ENCODE assay signal across 10 cellular contexts in the genomic region with DNA sequence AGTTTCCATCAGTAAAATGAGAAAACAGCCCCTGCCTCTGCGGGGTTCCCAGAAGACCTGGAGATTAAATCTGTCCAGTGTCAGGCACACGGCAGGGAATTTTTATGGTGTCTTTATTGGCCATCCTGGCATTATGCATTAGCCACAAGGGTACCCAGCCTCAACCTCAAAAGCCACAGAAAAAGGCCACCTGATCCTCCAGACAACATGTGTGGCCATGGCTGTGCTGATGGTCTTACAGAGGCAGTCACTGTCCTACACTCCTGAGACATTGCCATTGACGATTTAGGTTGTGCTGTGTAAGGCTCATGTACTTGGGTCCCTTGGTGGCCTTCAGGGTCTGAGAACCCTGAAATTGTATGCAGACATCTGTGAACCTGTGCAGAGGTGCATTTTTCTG.
A peak's percentile ranks its signal among the peaks of the same experiment; 100 is the strongest.
DNase-seq lines count a peak whose midpoint lies in the region; ATAC-seq lines count a peak whose summit lies in the region.
"Had no signal": no experiment of that assay in that cellular context is flagged by ENCODE, and none has a peak within 500 bp of the region (broad histone marks: within the 10 kb centered on the region; RNA-seq: fewer than 3 reads in every experiment).

No MANE protein-coding gene starts in this region.

- H2BK5ac ChIP-seq in mesenchymal stem cell (ENCODE audit: low read depth, low read length, poor library complexity, severe bottlenecking) = no peak overlapping the region

- H3K9me3 Mint-ChIP-seq in IgD-negative memory B cell = no peaks in the 10 kb centered on the region
- no peaks in the 10 kb centered on the region for H3K9me3 Mint-ChIP-seq in activated T-helper 17 cell treated with anti-CD3 and anti-CD28 coated beads, Interleukin-2, amount 50 U/mL, for 72 hours

- H2AFZ ChIP-seq in ACC112 (ENCODE audit: low read length, unreplicated experiment) (no peak overlapping the region), mesenchymal stem cell (ENCODE audit: low read depth, low read length) (no peak overlapping the region)

- H3K4me1 ChIP-seq in ACC112 (ENCODE audit: control insufficient read depth, insufficient read depth, low read length, unreplicated experiment) (peaks cover 53% of the 10 kb centered on the region), mesenchymal stem cell (ENCODE audit: control insufficient read depth, insufficient read depth, low read depth, low read length) (peaks cover 69% of the 10 kb centered on the region)

- no peaks in the 10 kb centered on the region for H3K27me3 ChIP-seq in ACC112 (ENCODE audit: insufficient read depth, low read length)
- no peaks in the 10 kb centered on the region for H3K27me3 ChIP-seq in mesenchymal stem cell (ENCODE audit: control insufficient read depth in 1 of 2, insufficient read depth in 1 of 2, low read length in 2 of 2)
- H3K27me3 ChIP-seq: gastrocnemius medialis, thyroid gland had no signal

- H2AK5ac ChIP-seq in mesenchymal stem cell (ENCODE audit: low read length, severe bottlenecking) = peak overlapping the region; percentile 87

- H3K4me3 ChIP-seq in ACC112 (ENCODE audit: low read depth, low read length) (no peak overlapping the region), mesenchymal stem cell (ENCODE audit: insufficient read depth in 1 of 2, low read depth in 1 of 2, low read length in 2 of 2) (no peak overlapping the region)
- H3K4me3 ChIP-seq: gastrocnemius medialis, thyroid gland had no signal

- H4K8ac ChIP-seq in mesenchymal stem cell (ENCODE audit: low read length) = peak overlapping the region; percentile 27

- H3K9me3 ChIP-seq in mesenchymal stem cell (ENCODE audit: control insufficient read depth, low read length) = no peaks in the 10 kb centered on the region
- H3K9me3 ChIP-seq: gastrocnemius medialis, thyroid gland had no signal

- no peak overlapping the region for H3K23ac ChIP-seq in mesenchymal stem cell (ENCODE audit: low read length in 2 of 2)

- no peak for DNase-seq in mesenchymal stem cell
- no peak for DNase-seq in stimulated activated CD4-positive, alpha-beta T cell treated with anti-CD3 and anti-CD28 coated beads, Interleukin-15, amount 100 ng/mL, for 24 hours

- peak overlapping the region; percentile 57 for H4K91ac ChIP-seq in mesenchymal stem cell (ENCODE audit: low read length)

- peaks cover 25 to 34% (median 29%) of the 10 kb centered on the region in 3 donors for H3K4me1 Mint-ChIP-seq in IgD-negative memory B cell
- peaks cover 64% of the 10 kb centered on the region for H3K4me1 Mint-ChIP-seq in activated T-helper 17 cell treated with anti-CD3 and anti-CD28 coated beads, Interleukin-2, amount 50 U/mL, for 72 hours

- H3K79me1 ChIP-seq in mesenchymal stem cell (replicated peaks; ENCODE audit: low read length, poor library complexity, severe bottlenecking) = peaks cover 25% of the 10 kb centered on the region

- peak overlapping the region; percentile 50 to 86 for H3K18ac ChIP-seq in mesenchymal stem cell (ENCODE audit: low read depth in 1 of 2, low read length in 2 of 2)

- H3K4ac ChIP-seq in mesenchymal stem cell (ENCODE audit: low read depth in 1 of 2, low read length in 2 of 2) = peak overlapping the region in 1 of 2 experiments; percentile 72

- 62% methylated on average over 3 of the region's 3 CpGs for WGBS in mesenchymal stem cell

- H3K79me2 ChIP-seq in ACC112 (ENCODE audit: control insufficient read depth, insufficient read depth, low read length, unreplicated experiment) = peaks cover 8% of the 10 kb centered on the region

- H3K36me3 Mint-ChIP-seq in IgD-negative memory B cell = no peaks in the 10 kb centered on the region
- H3K36me3 Mint-ChIP-seq in activated T-helper 17 cell treated with anti-CD3 and anti-CD28 coated beads, Interleukin-2, amount 50 U/mL, for 72 hours (ENCODE audit: low read depth) = peaks cover 39% of the 10 kb centered on the region

- H3K27ac ChIP-seq in ACC112 (ENCODE audit: low read depth, low read length) (peak overlapping the region; percentile 73), mesenchymal stem cell (ENCODE audit: low read length, poor library complexity, severe bottlenecking) (peak overlapping the region; percentile 93)
- H3K27ac ChIP-seq: gastrocnemius medialis had no signal

- H3K9ac ChIP-seq in mesenchymal stem cell (ENCODE audit: low read length) = peak overlapping the region; percentile 49

- peak overlapping the region; percentile 45 for H2BK120ac ChIP-seq in mesenchymal stem cell (ENCODE audit: low read depth, low read length)

- no peak overlapping the region for H3K4me2 ChIP-seq in mesenchymal stem cell (ENCODE audit: low read length, poor library complexity, severe bottlenecking)

- peak overlapping the region in 1 of 3 donors; percentile 90 for H3K27ac Mint-ChIP-seq in IgD-negative memory B cell
- peak overlapping the region; percentile 96 for H3K27ac Mint-ChIP-seq in activated T-helper 17 cell treated with anti-CD3 and anti-CD28 coated beads, Interleukin-2, amount 50 U/mL, for 72 hours

- no peak overlapping the region for H3K14ac ChIP-seq in mesenchymal stem cell (ENCODE audit: low read length in 2 of 2)

- H3K36me3 ChIP-seq in ACC112 (ENCODE audit: insufficient read depth, low read length) (no peaks in the 10 kb centered on the region), mesenchymal stem cell (ENCODE audit: control insufficient read depth in 1 of 2, insufficient read depth in 2 of 2, low read depth in 1 of 2, low read length in 2 of 2) (peaks cover 0 to 16% of the 10 kb centered on the region in 2 experiments)
- H3K36me3 ChIP-seq: gastrocnemius medialis, thyroid gland had no signal

- ATAC-seq in activated T-helper 17 cell treated with anti-CD3 and anti-CD28 coated beads, Interleukin-2, amount 50 U/mL, for 72 hours (replicated peaks) = no peak
- no peak for ATAC-seq in HG03432 (IDR thresholded peaks at IDR 0.05; ENCODE audit: unreplicated experiment)
- no peak for ATAC-seq in GM19467 (IDR thresholded peaks at IDR 0.05; ENCODE audit: unreplicated experiment)
- no peak for ATAC-seq in GM19328 (IDR thresholded peaks at IDR 0.05; ENCODE audit: unreplicated experiment)

- peak overlapping the region; percentile 71 for H2BK15ac ChIP-seq in mesenchymal stem cell (ENCODE audit: low read depth, poor library complexity, severe bottlenecking)

- peak overlapping the region in 3 of 4 donors; percentile 69 to 95 (median 92) for H3K4me3 Mint-ChIP-seq in IgD-negative memory B cell
- H3K4me3 Mint-ChIP-seq in activated T-helper 17 cell treated with anti-CD3 and anti-CD28 coated beads, Interleukin-2, amount 50 U/mL, for 72 hours = peak overlapping the region; percentile 86

- H3K27me3 Mint-ChIP-seq in IgD-negative memory B cell = peaks cover 7% of the 10 kb centered on the region
- H3K27me3 Mint-ChIP-seq in activated T-helper 17 cell treated with anti-CD3 and anti-CD28 coated beads, Interleukin-2, amount 50 U/mL, for 72 hours = no peaks in the 10 kb centered on the region

- H2BK12ac ChIP-seq in mesenchymal stem cell (ENCODE audit: low read length in 2 of 2) = peak overlapping the region; percentile 84 to 85
